ENCODE assay signal across 8 cellular contexts in genomic region chr5:35651002-35651756, GRCh38. TPM values are rescaled to one million over a fixed set of nuclear protein-coding genes. Genes with fewer than 3 reads are reported as not detected.
DNase-seq lines count a peak whose midpoint lies in the region; ATAC-seq and TF ChIP-seq lines count a peak whose summit lies in the region.

No MANE protein-coding gene starts in this region.

- H3K9ac ChIP-seq in MM.1S (ENCODE audit: low read length), result no peak overlapping the region

- H3K9me3 Mint-ChIP-seq in activated CD4-positive, alpha-beta memory T cell treated with anti-CD3 and anti-CD28 coated beads, Interleukin-2, amount 10 ng/mL, durations not matched to agents 7 days and 5 days, result no peaks in the 10 kb centered on the region
- no peaks in the 10 kb centered on the region for H3K9me3 Mint-ChIP-seq in endothelial cell (ENCODE audit: unreplicated experiment)

- no peaks in the 10 kb centered on the region for H3K79me2 ChIP-seq in MM.1S (ENCODE audit: low read length)

- DNase-seq in heart right ventricle, result no peak
- no peak for DNase-seq in Right ventricle myocardium inferior (ENCODE audit: missing footprints)
- DNase-seq in MM.1S, result peak; percentile 39
- DNase-seq in activated CD4-positive, alpha-beta memory T cell treated with anti-CD3 and anti-CD28 coated beads, Interleukin-2, amount 10 ng/mL, durations not matched to agents 7 days and 5 days, result peak; percentile 68
- peak; percentile 48 for DNase-seq in endothelial cell (ENCODE audit: low spot score)
- peak; percentile 14 for DNase-seq in prostate gland (ENCODE audit: low spot score)

- H3F3A ChIP-seq in MM.1S (ENCODE audit: insufficient read depth, low read length), result no peaks in the 10 kb centered on the region

- POLR2A ChIA-PET in activated CD4-positive, alpha-beta memory T cell treated with anti-CD3 and anti-CD28 coated beads, Interleukin-2, amount 10 ng/mL, durations not matched to agents 7 days and 5 days (lab: Charles Lee), result interaction anchor here (0.8 to 1.7 kb wide), 8 partner anchors 26 to 275 kb away, joined by 3 to 7 read pairs (median 4); partner anchors contain the start of gene IL7R

- H3K36me3 Mint-ChIP-seq in activated CD4-positive, alpha-beta memory T cell treated with anti-CD3 and anti-CD28 coated beads, Interleukin-2, amount 10 ng/mL, durations not matched to agents 7 days and 5 days (ENCODE audit: low read depth), result peaks cover 3% of the 10 kb centered on the region
- H3K36me3 Mint-ChIP-seq in endothelial cell (ENCODE audit: low read depth, unreplicated experiment), result no peaks in the 10 kb centered on the region

- no peak for TF ChIP-seq POLR2A in prostate gland (IDR thresholded peaks at IDR 0.05)

- H3K27ac ChIP-seq in heart right ventricle (no peak overlapping the region), MM.1S (ENCODE audit: low read length) (no peak overlapping the region), prostate gland (no peak overlapping the region)

- H3K9me3 ChIP-seq in heart right ventricle (no peaks in the 10 kb centered on the region), MM.1S (replicated peaks; ENCODE audit: insufficient read depth, low read length) (no peaks in the 10 kb centered on the region), prostate gland (no peaks in the 10 kb centered on the region)

- H3K4me1 Mint-ChIP-seq in activated CD4-positive, alpha-beta memory T cell treated with anti-CD3 and anti-CD28 coated beads, Interleukin-2, amount 10 ng/mL, durations not matched to agents 7 days and 5 days, result peaks cover 2% of the 10 kb centered on the region
- H3K4me1 Mint-ChIP-seq in endothelial cell (ENCODE audit: unreplicated experiment), result no peaks in the 10 kb centered on the region

- H4K20me1 ChIP-seq in MM.1S (ENCODE audit: insufficient read depth, low read length), result no peaks in the 10 kb centered on the region

- CTCF ChIA-PET in activated CD4-positive, alpha-beta memory T cell treated with anti-CD3 and anti-CD28 coated beads, Interleukin-2, amount 10 ng/mL, durations not matched to agents 7 days and 5 days (lab: Charles Lee), result interaction anchor here (0.6 to 9.9 kb wide), 31 partner anchors 8 to 281 kb away, joined by 3 to 138 read pairs (median 4); partner anchors contain the start of genes IL7R and SPEF2

- ATAC-seq in heart right ventricle (no peak), Right ventricle myocardium inferior (no peak), GM19467 (IDR thresholded peaks at IDR 0.05; ENCODE audit: unreplicated experiment) (no peak), GM19455 (IDR thresholded peaks at IDR 0.05; ENCODE audit: unreplicated experiment) (no peak)

- H3K4me3 ChIP-seq in heart right ventricle (no peak overlapping the region), MM.1S (ENCODE audit: low read length) (no peak overlapping the region), prostate gland (no peak overlapping the region)

- H3K36me3 ChIP-seq in heart right ventricle (no peaks in the 10 kb centered on the region), MM.1S (replicated peaks; ENCODE audit: insufficient read depth, low read length) (no peaks in the 10 kb centered on the region), prostate gland (no peaks in the 10 kb centered on the region)

- no peaks in the 10 kb centered on the region for H3K27me3 Mint-ChIP-seq in activated CD4-positive, alpha-beta memory T cell treated with anti-CD3 and anti-CD28 coated beads, Interleukin-2, amount 10 ng/mL, durations not matched to agents 7 days and 5 days
- no peaks in the 10 kb centered on the region for H3K27me3 Mint-ChIP-seq in endothelial cell (ENCODE audit: unreplicated experiment)

- intact Hi-C loops in heart right ventricle (cut with DNase I) (loop anchor here in 4 of 10 donors (5.0 to 10.0 kb wide), 3 partner anchors 124 to 276 kb away; no protein-coding TSS in a partner anchor), Right ventricle myocardium inferior (cut with DNase I) (no loop called here), prostate gland (cut with DNase I) (no loop called here)

- TF ChIP-seq CTCF in heart right ventricle (IDR thresholded peaks at IDR 0.05), result peak in 7 of 9 donors; percentile 29 to 59 (median 33)
- TF ChIP-seq CTCF in MM.1S (IDR thresholded peaks at IDR 0.05; ENCODE audit: low read length), result peak; percentile 52
- peak; percentile 60 for TF ChIP-seq CTCF in endothelial cell (IDR thresholded peaks at IDR 0.05; ENCODE audit: unreplicated experiment)
- TF ChIP-seq CTCF in prostate gland (IDR thresholded peaks at IDR 0.05), result peak in 2 of 4 experiments; percentile 28 to 40

- H3K4me3 Mint-ChIP-seq in activated CD4-positive, alpha-beta memory T cell treated with anti-CD3 and anti-CD28 coated beads, Interleukin-2, amount 10 ng/mL, durations not matched to agents 7 days and 5 days, result no peak overlapping the region
- H3K4me3 Mint-ChIP-seq in endothelial cell (ENCODE audit: unreplicated experiment), result no peak overlapping the region

- WGBS in heart right ventricle, 2 donors, result 52 to 67% methylated on average over 4 of the region's 4 CpGs
- WGBS in prostate gland, result 57% methylated on average over 4 of the region's 4 CpGs

- no peaks in the 10 kb centered on the region for H3K27me3 ChIP-seq in heart right ventricle
- no peaks in the 10 kb centered on the region for H3K27me3 ChIP-seq in MM.1S (replicated peaks; ENCODE audit: insufficient read depth, low read length)
- no peaks in the 10 kb centered on the region for H3K27me3 ChIP-seq in prostate gland (replicated peaks; ENCODE audit: insufficient read depth)

- H3K4me1 ChIP-seq in heart right ventricle (no peaks in the 10 kb centered on the region), MM.1S (ENCODE audit: low read length) (no peaks in the 10 kb centered on the region), prostate gland (replicated peaks) (no peaks in the 10 kb centered on the region)

- H2AFZ ChIP-seq in MM.1S (ENCODE audit: low read length), result no peak overlapping the region

- no peak overlapping the region for H3K4me2 ChIP-seq in MM.1S (ENCODE audit: low read depth, low read length)

- H3K9me2 ChIP-seq in MM.1S (replicated peaks; ENCODE audit: insufficient read depth, low read length), result no peaks in the 10 kb centered on the region

- no peak overlapping the region for H3K27ac Mint-ChIP-seq in activated CD4-positive, alpha-beta memory T cell treated with anti-CD3 and anti-CD28 coated beads, Interleukin-2, amount 10 ng/mL, durations not matched to agents 7 days and 5 days
- no peak overlapping the region for H3K27ac Mint-ChIP-seq in endothelial cell (ENCODE audit: unreplicated experiment)

RNA-seq across cellular contexts. Expression of gene SPEF2, which starts 33.5 kb away (rescaled TPM):
- 1 to 10 TPM in 9 of 10 donors, under 1 TPM in 1; 0.55 to 3.2 (median 1.9) TPM for total RNA-seq in heart right ventricle
- polyA plus RNA-seq in heart right ventricle, result 1 to 10 TPM in 1 of 2 donors, under 1 TPM in 1; 0.42 to 1.6 TPM
- total RNA-seq in Right ventricle myocardium inferior, result 1.1 TPM
- 10 to 100 TPM; 10.8 to 13.1 TPM for total RNA-seq in activated CD4-positive, alpha-beta memory T cell treated with anti-CD3 and anti-CD28 coated beads, Interleukin-2, amount 10 ng/mL, durations not matched to agents 7 days and 5 days
- 3.4 TPM for total RNA-seq in endothelial cell (ENCODE audit: unreplicated experiment)
- 1 to 10 TPM; 2.4 to 7.9 TPM for total RNA-seq in prostate gland

Comparison
In these comparisons a context has a peak if more than half of its experiments do, and no peak if none do; other contexts are left out.
1. DNase-seq: peak in MM.1S (single experiment), activated CD4-positive, alpha-beta memory T cell treated with anti-CD3 and anti-CD28 coated beads, Interleukin-2, amount 10 ng/mL, durations not matched to agents 7 days and 5 days (single experiment), endothelial cell (single experiment) and prostate gland (single experiment); none in heart right ventricle (0 of 2) and Right ventricle myocardium inferior (single experiment).